Comparison of ENCODE assay signal across 13 cellular contexts in genomic region chr9:129628709-129629108, GRCh38. TPM values are rescaled to one million over a fixed set of nuclear protein-coding genes. Genes with fewer than 3 reads are reported as not detected.
DNase-seq lines count a peak whose midpoint lies in the region; ATAC-seq lines count a peak whose summit lies in the region.
"Had no signal": no experiment of that assay in that cellular context is flagged by ENCODE, and none has a peak within 500 bp of the region (broad histone marks: within the 10 kb centered on the region; RNA-seq: fewer than 3 reads in every experiment).

No MANE protein-coding gene starts in this region.

- H3K23ac ChIP-seq in mesenchymal stem cell (ENCODE audit: low read length in 2 of 2) = no peak overlapping the region

- no peak overlapping the region for H2BK12ac ChIP-seq in mesenchymal stem cell (ENCODE audit: low read length in 2 of 2)

- 92% methylated on average over 5 of the region's 6 CpGs for WGBS in mesenchymal stem cell

- H3K4me3 Mint-ChIP-seq in CD8-positive, alpha-beta memory T cell = peak overlapping the region in 4 of 7 donors; percentile 5 to 93 (median 62)
- no peak overlapping the region for H3K4me3 Mint-ChIP-seq in activated CD8-positive, alpha-beta T cell treated with anti-CD3 and anti-CD28 coated beads, Interleukin-2, amount 10 ng/mL, durations not matched to agents 7 days and 5 days

- H3K9me3 Mint-ChIP-seq in CD8-positive, alpha-beta memory T cell = peaks cover 0 to 2% (median 0%) of the 10 kb centered on the region in 5 donors
- H3K9me3 Mint-ChIP-seq in activated CD8-positive, alpha-beta T cell treated with anti-CD3 and anti-CD28 coated beads, Interleukin-2, amount 10 ng/mL, durations not matched to agents 7 days and 5 days (ENCODE audit: insufficient read depth) = no peaks in the 10 kb centered on the region

- H2AK5ac ChIP-seq in mesenchymal stem cell (ENCODE audit: low read length, severe bottlenecking) = no peak overlapping the region

- H3K79me2 ChIP-seq in ACC112 (ENCODE audit: control insufficient read depth, insufficient read depth, low read length, unreplicated experiment) = peaks cover 77% of the 10 kb centered on the region

- H4K8ac ChIP-seq in mesenchymal stem cell (ENCODE audit: low read length) = no peak overlapping the region

- H3K4me1 ChIP-seq in ACC112 (ENCODE audit: control insufficient read depth, insufficient read depth, low read length, unreplicated experiment) = peaks cover 47% of the 10 kb centered on the region
- H3K4me1 ChIP-seq in CD8-positive, alpha-beta memory T cell (ENCODE audit: insufficient read depth, low read length) = peaks cover 54% of the 10 kb centered on the region
- H3K4me1 ChIP-seq in mesenchymal stem cell (ENCODE audit: control insufficient read depth, insufficient read depth, low read depth, low read length) = peaks cover 48% of the 10 kb centered on the region

- no peak overlapping the region for H4K91ac ChIP-seq in mesenchymal stem cell (ENCODE audit: low read length)

- DNase-seq in CD8-positive, alpha-beta memory T cell = no peak
- DNase-seq in activated CD8-positive, alpha-beta T cell treated with anti-CD3 and anti-CD28 coated beads, Interleukin-2, amount 10 ng/mL, durations not matched to agents 7 days and 5 days = no peak
- DNase-seq in mesenchymal stem cell (no peak), NCI-H2029 (lab: John Stamatoyannopoulos, UW) (no peak), G401 (ENCODE audit: low spot score) (no peak), islet precursor cell (no peak), RKO (ENCODE audit: low spot score) (no peak)
- DNase-seq: COR-L47, posterior cingulate gyrus, T-helper 9 cell had no signal

- H3K36me3 ChIP-seq in ACC112 (ENCODE audit: insufficient read depth, low read length) = peaks cover 9% of the 10 kb centered on the region; the same call in 1 of the 2 replicates
- H3K36me3 ChIP-seq in CD8-positive, alpha-beta memory T cell (ENCODE audit: insufficient read depth, low read length) = peaks cover 7% of the 10 kb centered on the region
- peaks cover 19 to 31% of the 10 kb centered on the region in 2 experiments for H3K36me3 ChIP-seq in mesenchymal stem cell (ENCODE audit: control insufficient read depth in 1 of 2, insufficient read depth in 2 of 2, low read depth in 1 of 2, low read length in 2 of 2)

- H3K14ac ChIP-seq in mesenchymal stem cell (ENCODE audit: low read length in 2 of 2) = no peak overlapping the region

- H3K4me1 Mint-ChIP-seq in CD8-positive, alpha-beta memory T cell = peaks cover 55 to 75% (median 68%) of the 10 kb centered on the region in 3 donors
- peaks cover 61% of the 10 kb centered on the region for H3K4me1 Mint-ChIP-seq in activated CD8-positive, alpha-beta T cell treated with anti-CD3 and anti-CD28 coated beads, Interleukin-2, amount 10 ng/mL, durations not matched to agents 7 days and 5 days (ENCODE audit: low read depth)

- H3K27ac ChIP-seq in ACC112 (ENCODE audit: low read depth, low read length) (no peak overlapping the region), mesenchymal stem cell (ENCODE audit: low read length, poor library complexity, severe bottlenecking) (peak overlapping the region; percentile 83)
- no peak overlapping the region for H3K27ac ChIP-seq in CD8-positive, alpha-beta memory T cell (ENCODE audit: low read depth, low read length)
- H3K27ac ChIP-seq: epithelial cell of prostate had no signal

- no peak for ATAC-seq in activated CD8-positive, alpha-beta T cell treated with anti-CD3 and anti-CD28 coated beads, Interleukin-2, amount 10 ng/mL, durations not matched to agents 7 days and 5 days

- H3K27ac Mint-ChIP-seq in CD8-positive, alpha-beta memory T cell = peak overlapping the region; percentile 56 to 99 (median 94)
- peak overlapping the region; percentile 69 for H3K27ac Mint-ChIP-seq in activated CD8-positive, alpha-beta T cell treated with anti-CD3 and anti-CD28 coated beads, Interleukin-2, amount 10 ng/mL, durations not matched to agents 7 days and 5 days

- H2AFZ ChIP-seq in ACC112 (ENCODE audit: low read length, unreplicated experiment) = no peak overlapping the region
- H2AFZ ChIP-seq in mesenchymal stem cell (ENCODE audit: low read depth, low read length) = no peak overlapping the region

- H2BK120ac ChIP-seq in mesenchymal stem cell (ENCODE audit: low read depth, low read length) = no peak overlapping the region

- no peak overlapping the region for H3K4me2 ChIP-seq in mesenchymal stem cell (ENCODE audit: low read length, poor library complexity, severe bottlenecking)

- H3K9me3 ChIP-seq in CD8-positive, alpha-beta memory T cell (ENCODE audit: low read length) = no peaks in the 10 kb centered on the region
- H3K9me3 ChIP-seq in mesenchymal stem cell (ENCODE audit: control insufficient read depth, low read length) = no peaks in the 10 kb centered on the region

- H3K79me1 ChIP-seq in mesenchymal stem cell (replicated peaks; ENCODE audit: low read length, poor library complexity, severe bottlenecking) = peaks cover 2% of the 10 kb centered on the region

- peak overlapping the region; percentile 94 for H3K9ac ChIP-seq in mesenchymal stem cell (ENCODE audit: low read length)

- CTCF ChIA-PET in CD8-positive, alpha-beta memory T cell (lab: Charles Lee) = interaction anchor here (1.4 to 9.9 kb wide), 3 partner anchors 12 to 497 kb away, joined by 3 to 75 read pairs (median 3); partner anchors contain the start of genes ASB6 and IER5L
- CTCF ChIA-PET in activated CD8-positive, alpha-beta T cell treated with anti-CD3 and anti-CD28 coated beads, Interleukin-2, amount 10 ng/mL, durations not matched to agents 7 days and 5 days (lab: Charles Lee) = interaction anchor here (0.8 to 9.5 kb wide), 5 partner anchors 12 to 498 kb away, joined by 3 to 176 read pairs (median 75); partner anchors contain the start of gene ASB6

- H3K18ac ChIP-seq in mesenchymal stem cell (ENCODE audit: low read depth in 1 of 2, low read length in 2 of 2) = no peak overlapping the region

- no peaks in the 10 kb centered on the region for H3K27me3 Mint-ChIP-seq in CD8-positive, alpha-beta memory T cell
- H3K27me3 Mint-ChIP-seq in activated CD8-positive, alpha-beta T cell treated with anti-CD3 and anti-CD28 coated beads, Interleukin-2, amount 10 ng/mL, durations not matched to agents 7 days and 5 days (ENCODE audit: low read depth) = no peaks in the 10 kb centered on the region

- H3K4ac ChIP-seq in mesenchymal stem cell (ENCODE audit: low read depth in 1 of 2, low read length in 2 of 2) = no peak overlapping the region

- in situ Hi-C loops in G401 (cut with HindIII; ENCODE audit: low sequenced_read_pairs) = loop anchor here (10.0 kb wide), 1 partner anchor 494 kb away; no protein-coding TSS in a partner anchor

- H3K36me3 Mint-ChIP-seq in CD8-positive, alpha-beta memory T cell = peaks cover 0 to 54% (median 0%) of the 10 kb centered on the region in 3 donors
- H3K36me3 Mint-ChIP-seq in activated CD8-positive, alpha-beta T cell treated with anti-CD3 and anti-CD28 coated beads, Interleukin-2, amount 10 ng/mL, durations not matched to agents 7 days and 5 days (ENCODE audit: low read depth) = peaks cover 27% of the 10 kb centered on the region

- H3K27me3 ChIP-seq in ACC112 (ENCODE audit: insufficient read depth, low read length) (no peaks in the 10 kb centered on the region), mesenchymal stem cell (ENCODE audit: control insufficient read depth in 1 of 2, insufficient read depth in 1 of 2, low read length in 2 of 2) (no peaks in the 10 kb centered on the region)
- H3K27me3 ChIP-seq in CD8-positive, alpha-beta memory T cell (ENCODE audit: insufficient read depth, low read length, poor library complexity, severe bottlenecking) = no peaks in the 10 kb centered on the region

- H2BK5ac ChIP-seq in mesenchymal stem cell (ENCODE audit: low read depth, low read length, poor library complexity, severe bottlenecking) = no peak overlapping the region

- POLR2A ChIA-PET in CD8-positive, alpha-beta memory T cell (lab: Charles Lee) = no interaction called here
- POLR2A ChIA-PET in activated CD8-positive, alpha-beta T cell treated with anti-CD3 and anti-CD28 coated beads, Interleukin-2, amount 10 ng/mL, durations not matched to agents 7 days and 5 days (lab: Charles Lee) = no interaction called here

- H2BK15ac ChIP-seq in mesenchymal stem cell (ENCODE audit: low read depth, poor library complexity, severe bottlenecking) = no peak overlapping the region

- H3K4me3 ChIP-seq in ACC112 (ENCODE audit: low read depth, low read length) (peak overlapping the region; percentile 86), mesenchymal stem cell (ENCODE audit: insufficient read depth in 1 of 2, low read depth in 1 of 2, low read length in 2 of 2) (no peak overlapping the region)
- H3K4me3 ChIP-seq in CD8-positive, alpha-beta memory T cell (ENCODE audit: low read length) = no peak overlapping the region

RNA-seq across cellular contexts. Expression of gene NTMT1, which starts 2.7 kb away (rescaled TPM):
- total RNA-seq in CD8-positive, alpha-beta memory T cell = 10 to 100 TPM; 65.5 to 68.9 TPM
- 48.6 TPM for polyA plus RNA-seq in CD8-positive, alpha-beta memory T cell
- total RNA-seq in activated CD8-positive, alpha-beta T cell treated with anti-CD3 and anti-CD28 coated beads, Interleukin-2, amount 10 ng/mL, durations not matched to agents 7 days and 5 days = 10 to 100 TPM; 36.2 to 39.2 TPM
- 38.5 TPM for polyA plus RNA-seq in mesenchymal stem cell (2013, experiment 1 of 2)
- 39.6 TPM for polyA plus RNA-seq in mesenchymal stem cell (2013, experiment 2 of 2)
- total RNA-seq in G401 (2014; rRNA removed; shearing (Covaris generic)) = 107 and 123 TPM in 2 replicates

RNA-seq across cellular contexts. Expression of gene C9orf50, which starts 7.8 kb away (rescaled TPM):
- not detected for total RNA-seq in CD8-positive, alpha-beta memory T cell
- polyA plus RNA-seq in CD8-positive, alpha-beta memory T cell = not detected
- total RNA-seq in activated CD8-positive, alpha-beta T cell treated with anti-CD3 and anti-CD28 coated beads, Interleukin-2, amount 10 ng/mL, durations not matched to agents 7 days and 5 days = not detected
- 0.03 TPM for polyA plus RNA-seq in mesenchymal stem cell (2013, experiment 1 of 2)
- 0.04 TPM for polyA plus RNA-seq in mesenchymal stem cell (2013, experiment 2 of 2)
- total RNA-seq in G401 (2014; rRNA removed; shearing (Covaris generic)) = not detected in 2 replicates
- total RNA-seq: bronchial epithelial cell had no signal

RNA-seq across cellular contexts. Expression of gene ASB6, which starts 13.2 kb away (rescaled TPM):
- total RNA-seq in CD8-positive, alpha-beta memory T cell = 10 to 100 TPM; 28.0 to 28.3 TPM
- polyA plus RNA-seq in CD8-positive, alpha-beta memory T cell = 31.0 TPM
- 10 to 100 TPM; 25.4 to 27.7 TPM for total RNA-seq in activated CD8-positive, alpha-beta T cell treated with anti-CD3 and anti-CD28 coated beads, Interleukin-2, amount 10 ng/mL, durations not matched to agents 7 days and 5 days
- polyA plus RNA-seq in mesenchymal stem cell (2013, experiment 1 of 2) = 11.6 TPM
- 11.6 TPM for polyA plus RNA-seq in mesenchymal stem cell (2013, experiment 2 of 2)
- 37.2 and 49.7 TPM in 2 replicates for total RNA-seq in G401 (2014; rRNA removed; shearing (Covaris generic))

RNA-seq across cellular contexts. Expression of gene PRRX2, which starts 36.7 kb away (rescaled TPM):
- total RNA-seq in CD8-positive, alpha-beta memory T cell = under 1 TPM; 0.35 to 0.66 TPM
- not detected for polyA plus RNA-seq in CD8-positive, alpha-beta memory T cell
- total RNA-seq in activated CD8-positive, alpha-beta T cell treated with anti-CD3 and anti-CD28 coated beads, Interleukin-2, amount 10 ng/mL, durations not matched to agents 7 days and 5 days = under 1 TPM in 1 of 2 experiments, not detected in 1; 0.21 TPM
- 19.5 TPM for polyA plus RNA-seq in mesenchymal stem cell (2013, experiment 1 of 2)
- 20.1 TPM for polyA plus RNA-seq in mesenchymal stem cell (2013, experiment 2 of 2)
- total RNA-seq in G401 (2014; rRNA removed; shearing (Covaris generic)) = not detected in 2 replicates
- total RNA-seq: bronchial epithelial cell had no signal
